Comparison of ENCODE assay signal across 17 cellular contexts in the genomic region with DNA sequence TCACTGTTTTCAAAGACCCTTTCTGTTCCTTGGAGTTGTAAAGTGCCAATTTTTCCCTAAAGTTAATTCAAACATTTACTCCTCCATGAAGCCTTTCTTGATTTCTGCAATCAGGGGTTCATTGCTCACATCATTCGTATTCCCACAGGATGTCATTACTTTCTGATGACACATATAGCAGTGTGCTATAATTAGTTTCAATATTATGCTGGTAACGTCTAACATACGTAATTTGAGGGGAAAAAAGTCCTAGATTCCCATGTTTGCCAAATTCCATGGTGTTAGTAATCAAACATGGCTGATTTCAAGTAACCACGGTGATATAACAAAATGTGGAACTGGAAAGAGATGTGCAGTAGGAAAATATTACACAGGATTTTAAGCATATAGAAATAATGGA.
DNase-seq lines count a peak whose midpoint lies in the region; ATAC-seq, FAIRE-seq and TF ChIP-seq lines count a peak whose summit lies in the region.
"Had no signal": no experiment of that assay in that cellular context is flagged by ENCODE, and none has a peak within 500 bp of the region (broad histone marks: within the 10 kb centered on the region; RNA-seq: fewer than 3 reads in every experiment).

No MANE protein-coding gene starts in this region.

- RAD21 ChIA-PET in HCT116 (lab: Charles Lee; ENCODE audit: low non-redundant PET in 1 of 2, low total read pairs in 2 of 2, uncharacterized antibody in 2 of 2, unreplicated experiment in 2 of 2) = interaction anchor here in 1 of 2 experiments (0.6 kb wide), 1 partner anchor 622 kb away, joined by 4 read pairs; no protein-coding TSS in a partner anchor

- H3K36me3 ChIP-seq in HCT116 (ENCODE audit: control insufficient read depth in 1 of 2, insufficient read depth in 2 of 2, low read length in 2 of 2) (no peaks in the 10 kb centered on the region), astrocyte (ENCODE audit: insufficient read depth, low read length) (no peaks in the 10 kb centered on the region), neural progenitor cell (no peaks in the 10 kb centered on the region), mesendoderm (ENCODE audit: control insufficient read depth, insufficient read depth, low read length) (no peaks in the 10 kb centered on the region)
- H3K36me3 ChIP-seq: BLaER1 treated with 17β-estradiol and CSF1 and Interleukin-3, amounts not matched to agents 10 nM and 100 nM; transverse colon had no signal

- H3K4me3 ChIP-seq in AG09309 (ENCODE audit: control insufficient read depth, low read depth, low read length) (no peak overlapping the region), HCT116 (replicated peaks in 1 of 2; ENCODE audit: low read depth in 1 of 2, low read length in 2 of 2) (no peak overlapping the region), astrocyte (ENCODE audit: insufficient read depth, low read depth, low read length) (no peak overlapping the region), dorsolateral prefrontal cortex (no peak overlapping the region), neural progenitor cell (no peak overlapping the region), mesendoderm (ENCODE audit: low read length) (no peak overlapping the region)
- H3K4me3 ChIP-seq: BLaER1 treated with 17β-estradiol and CSF1 and Interleukin-3, amounts not matched to agents 10 nM and 100 nM; coronary artery; transverse colon had no signal

- no CpG with 5 or more reads among the region's 4 CpGs for WGBS in mesendoderm (ENCODE audit: extremely low coverage, insufficient coverage, low lambda C conversion rate)

- no peak overlapping the region for H2BK5ac ChIP-seq in mesendoderm (ENCODE audit: low read length)

- no peaks in the 10 kb centered on the region for H3K9me3 ChIP-seq in HCT116 (ENCODE audit: control insufficient read depth in 1 of 2, insufficient read depth in 1 of 2, low read depth in 1 of 2, low read length in 2 of 2)
- H3K9me3 ChIP-seq in astrocyte (ENCODE audit: insufficient read depth, low read depth, low read length) = no peaks in the 10 kb centered on the region
- no peaks in the 10 kb centered on the region for H3K9me3 ChIP-seq in neural progenitor cell (ENCODE audit: low read depth)
- H3K9me3 ChIP-seq: transverse colon had no signal

- H2BK15ac ChIP-seq in mesendoderm (replicated peaks; ENCODE audit: low read depth) = no peak overlapping the region

- POLR2A ChIA-PET in HCT116 (lab: Charles Lee) = no interaction called here

- H3K18ac ChIP-seq in mesendoderm (ENCODE audit: low read length) = no peak overlapping the region

- H3K27ac ChIP-seq in HCT116 (ENCODE audit: low read depth, low read length) (no peak overlapping the region), astrocyte (ENCODE audit: low read depth, low read length) (peak overlapping the region; percentile 68), dorsolateral prefrontal cortex (no peak overlapping the region), neural progenitor cell (no peak overlapping the region), mesendoderm (ENCODE audit: low read depth, low read length) (no peak overlapping the region)
- H3K27ac ChIP-seq: coronary artery, transverse colon had no signal

- H3K9me3 Mint-ChIP-seq in astrocyte (ENCODE audit: unreplicated experiment) = no peaks in the 10 kb centered on the region
- no peaks in the 10 kb centered on the region for H3K9me3 Mint-ChIP-seq in neural progenitor cell
- H3K9me3 Mint-ChIP-seq: activated naive CD8-positive, alpha-beta T cell treated with anti-CD3 and anti-CD28 coated beads, Interleukin-2, amount 10 ng/mL, durations not matched to agents 7 days and 5 days had no signal

- no peaks in the 10 kb centered on the region for H3K79me1 ChIP-seq in mesendoderm (ENCODE audit: low read length)

- TF ChIP-seq CTCF in AG09309 (IDR thresholded peaks at IDR 0.05; ENCODE audit: control insufficient read depth, insufficient read depth, low read depth, low read length, missing control alignments) (no peak), HCT116 (IDR thresholded peaks at IDR 0.05 in 2 of 3, conservative IDR thresholded peaks at IDR 0.05 in 1 of 3; ENCODE audit: borderline replicate concordance in 1 of 3, insufficient read depth in 1 of 3, low read depth in 2 of 3, low read length in 2 of 3) (no peak), astrocyte (IDR thresholded peaks at IDR 0.05; ENCODE audit: insufficient read depth, low read depth, low read length) (no peak), dorsolateral prefrontal cortex (IDR thresholded peaks at IDR 0.05 in 54 of 56, conservative IDR thresholded peaks at IDR 0.05 in 2 of 56; ENCODE audit: low read depth in 1 of 56, partially characterized antibody in 56 of 56) (no peak), neural progenitor cell (IDR thresholded peaks at IDR 0.05) (no peak)

- H3K9ac ChIP-seq in HCT116 (ENCODE audit: low read length) = no peak overlapping the region
- H3K9ac ChIP-seq in astrocyte (ENCODE audit: low read length) = no peak overlapping the region
- no peak overlapping the region for H3K9ac ChIP-seq in neural progenitor cell
- no peak overlapping the region for H3K9ac ChIP-seq in mesendoderm (ENCODE audit: low read length)
- H3K9ac ChIP-seq: BLaER1 treated with 17β-estradiol and CSF1 and Interleukin-3, amounts not matched to agents 10 nM and 100 nM had no signal

- H3K36me3 Mint-ChIP-seq in astrocyte (ENCODE audit: low read depth, unreplicated experiment) (no peaks in the 10 kb centered on the region), neural progenitor cell (no peaks in the 10 kb centered on the region)
- H3K36me3 Mint-ChIP-seq: activated naive CD8-positive, alpha-beta T cell treated with anti-CD3 and anti-CD28 coated beads, Interleukin-2, amount 10 ng/mL, durations not matched to agents 7 days and 5 days; immature natural killer cell; T-cell had no signal

- no peak overlapping the region for H3K56ac ChIP-seq in mesendoderm (ENCODE audit: low read length)

- H3K23ac ChIP-seq in mesendoderm (ENCODE audit: low read length) = no peak overlapping the region

- H2BK120ac ChIP-seq in mesendoderm (ENCODE audit: low read depth, low read length) = no peak overlapping the region

- no peaks in the 10 kb centered on the region for H3K4me1 ChIP-seq in HCT116 (ENCODE audit: control insufficient read depth in 1 of 2, insufficient read depth in 2 of 2, low read length in 2 of 2)
- H3K4me1 ChIP-seq in astrocyte (ENCODE audit: insufficient read depth, low read length) = peaks cover 6% of the 10 kb centered on the region
- peaks cover 3% of the 10 kb centered on the region for H3K4me1 ChIP-seq in neural progenitor cell
- H3K4me1 ChIP-seq in mesendoderm (ENCODE audit: control insufficient read depth, low read depth, low read length) = no peaks in the 10 kb centered on the region
- H3K4me1 ChIP-seq: transverse colon had no signal

- H2AFZ ChIP-seq in HCT116 (ENCODE audit: low read depth, low read length, poor library complexity, severe bottlenecking) (peak overlapping the region; percentile 48), astrocyte (ENCODE audit: low read depth, low read length) (no peak overlapping the region), neural progenitor cell (replicated peaks) (no peak overlapping the region)

- H3K27me3 Mint-ChIP-seq in astrocyte (ENCODE audit: low read depth, unreplicated experiment) (no peaks in the 10 kb centered on the region), neural progenitor cell (ENCODE audit: insufficient read depth, low read depth) (no peaks in the 10 kb centered on the region)
- H3K27me3 Mint-ChIP-seq: activated naive CD8-positive, alpha-beta T cell treated with anti-CD3 and anti-CD28 coated beads, Interleukin-2, amount 10 ng/mL, durations not matched to agents 7 days and 5 days; progenitor cell of endocrine pancreas; T-cell had no signal

- no peak for ATAC-seq in HCT116
- ATAC-seq: T-cell had no signal

- CTCF ChIA-PET in HCT116 (lab: Charles Lee) = no interaction called here

- no peak for TF ChIP-seq RAD21 in HCT116 (IDR thresholded peaks at IDR 0.05; ENCODE audit: low read depth)

- no peaks in the 10 kb centered on the region for H4K20me1 ChIP-seq in HCT116 (ENCODE audit: insufficient read depth)
- no peaks in the 10 kb centered on the region for H4K20me1 ChIP-seq in astrocyte (ENCODE audit: insufficient read depth, low read length)
- H4K20me1 ChIP-seq in neural progenitor cell (ENCODE audit: low read depth) = no peaks in the 10 kb centered on the region
- H4K20me1 ChIP-seq: BLaER1 treated with 17β-estradiol and CSF1 and Interleukin-3, amounts not matched to agents 10 nM and 100 nM had no signal

- BruUV-seq in HCT116 (replicated peaks; lab: Mats Ljungman, UMichigan) = no TSS peak

- no peak overlapping the region for H3K27ac Mint-ChIP-seq in astrocyte (ENCODE audit: unreplicated experiment)
- no peak overlapping the region for H3K27ac Mint-ChIP-seq in neural progenitor cell
- H3K27ac Mint-ChIP-seq: activated naive CD8-positive, alpha-beta T cell treated with anti-CD3 and anti-CD28 coated beads, Interleukin-2, amount 10 ng/mL, durations not matched to agents 7 days and 5 days; immature natural killer cell; progenitor cell of endocrine pancreas; T-cell had no signal

- H4K5ac ChIP-seq in mesendoderm (ENCODE audit: low read length) = no peak overlapping the region

- H3K4me1 Mint-ChIP-seq in astrocyte (ENCODE audit: low read depth, unreplicated experiment) (peaks cover 4% of the 10 kb centered on the region), neural progenitor cell (peaks cover 9% of the 10 kb centered on the region)
- H3K4me1 Mint-ChIP-seq: activated naive CD8-positive, alpha-beta T cell treated with anti-CD3 and anti-CD28 coated beads, Interleukin-2, amount 10 ng/mL, durations not matched to agents 7 days and 5 days; T-cell had no signal

- no peak overlapping the region for H4K8ac ChIP-seq in mesendoderm (ENCODE audit: low read depth, low read length)

- no peak overlapping the region for H3K4me2 ChIP-seq in HCT116 (ENCODE audit: low read length)
- no peak overlapping the region for H3K4me2 ChIP-seq in astrocyte (ENCODE audit: low read length)
- H3K4me2 ChIP-seq in neural progenitor cell = no peak overlapping the region
- no peak overlapping the region for H3K4me2 ChIP-seq in mesendoderm (ENCODE audit: low read length)

- no peak overlapping the region for H3K4ac ChIP-seq in mesendoderm (ENCODE audit: low read depth, low read length)

- no peaks in the 10 kb centered on the region; the same call in 1 of the 2 replicates for H3K9me2 ChIP-seq in HCT116 (ENCODE audit: insufficient read depth)

- no peak overlapping the region for H2AK5ac ChIP-seq in mesendoderm (ENCODE audit: low read length)

- H3K27me3 ChIP-seq in HCT116 (ENCODE audit: insufficient read depth, low read length) (no peaks in the 10 kb centered on the region), astrocyte (ENCODE audit: insufficient read depth, low read length) (no peaks in the 10 kb centered on the region), dorsolateral prefrontal cortex (no peaks in the 10 kb centered on the region), neural progenitor cell (no peaks in the 10 kb centered on the region), mesendoderm (ENCODE audit: insufficient read depth, low read length, poor library complexity) (no peaks in the 10 kb centered on the region)
- H3K27me3 ChIP-seq: BLaER1 treated with 17β-estradiol and CSF1 and Interleukin-3, amounts not matched to agents 10 nM and 100 nM; transverse colon had no signal

- intact Hi-C loops in HCT116 (cut with micrococcal nuclease) = no loop called here
- intact Hi-C loops in dorsolateral prefrontal cortex (cut with DNase I) = no loop called here

- DNase-seq in AG09309 (ENCODE audit: low read depth) (peak; percentile 16), HCT116 (ENCODE audit: low read depth, low spot score) (no peak), astrocyte (ENCODE audit: low read depth) (peak; percentile 77), foreskin melanocyte (peak; percentile 41), dorsolateral prefrontal cortex (no peak), COR-L47 (lab: John Stamatoyannopoulos, UW) (no peak), neural progenitor cell (ENCODE audit: low spot score) (no peak), mesendoderm (no peak)
- DNase-seq: activated CD4-positive, alpha-beta T cell treated with anti-CD3 and anti-CD28 coated beads for 1 hour; activated naive CD8-positive, alpha-beta T cell treated with anti-CD3 and anti-CD28 coated beads, Interleukin-2, amount 10 ng/mL, durations not matched to agents 7 days and 5 days; immature natural killer cell; T-cell; transverse colon had no signal

- H3F3A ChIP-seq in neural progenitor cell (ENCODE audit: low read depth) = no peaks in the 10 kb centered on the region

- H3K79me2 ChIP-seq in HCT116 (ENCODE audit: insufficient read depth, low read length) = no peaks in the 10 kb centered on the region
- no peaks in the 10 kb centered on the region for H3K79me2 ChIP-seq in astrocyte (ENCODE audit: insufficient read depth, low read length)
- no peaks in the 10 kb centered on the region for H3K79me2 ChIP-seq in neural progenitor cell (ENCODE audit: low read depth)
- H3K79me2 ChIP-seq in mesendoderm (ENCODE audit: control insufficient read depth, insufficient read depth, low read length) = no peaks in the 10 kb centered on the region

- TF ChIP-seq POLR2A in HCT116 (IDR thresholded peaks at IDR 0.05; ENCODE audit: borderline replicate concordance, extremely low read depth, insufficient read depth, insufficient read length) = no peak

- FAIRE-seq in astrocyte (lab: Jason Lieb, UNC) = no peak
- FAIRE-seq: frontal cortex had no signal

- H3K4me3 Mint-ChIP-seq in astrocyte (ENCODE audit: unreplicated experiment) (no peak overlapping the region), neural progenitor cell (no peak overlapping the region)
- H3K4me3 Mint-ChIP-seq: activated naive CD8-positive, alpha-beta T cell treated with anti-CD3 and anti-CD28 coated beads, Interleukin-2, amount 10 ng/mL, durations not matched to agents 7 days and 5 days; immature natural killer cell; T-cell had no signal

Comparison
In these comparisons a context has a peak if more than half of its experiments do, and no peak if none do; other contexts are left out.
1. DNase-seq: peak in AG09309 (single experiment), astrocyte (single experiment) and foreskin melanocyte (single experiment); none in HCT116 (single experiment), dorsolateral prefrontal cortex (0 of 10), COR-L47 (single experiment), neural progenitor cell (single experiment) and mesendoderm (single experiment).